ENCODE assay signal across 20 cellular contexts in the genomic region with DNA sequence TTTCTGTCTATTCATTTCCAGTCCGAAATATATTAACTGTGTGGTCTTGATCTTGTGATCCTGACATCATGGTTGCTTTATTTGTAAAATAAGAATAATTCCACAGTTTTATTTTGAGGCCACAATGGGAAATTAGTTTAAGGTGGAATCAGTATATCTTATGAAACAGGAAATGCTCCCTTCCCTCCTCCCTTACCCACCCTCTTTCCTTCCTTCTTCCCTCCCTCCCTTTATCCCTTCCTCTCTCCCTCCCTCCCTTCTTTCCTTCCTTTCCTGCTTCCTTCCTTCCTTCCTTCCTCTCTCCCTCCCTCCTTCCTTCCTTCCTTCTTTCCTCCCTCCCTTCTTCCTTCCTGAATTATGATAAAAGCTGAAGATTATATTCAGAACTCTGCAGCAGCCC.
"Had no signal": no experiment of that assay in that cellular context is flagged by ENCODE, and none has a peak within 500 bp of the region (broad histone marks: within the 10 kb centered on the region; RNA-seq: fewer than 3 reads in every experiment).

No MANE protein-coding gene starts in this region.

- H3K4me3 ChIP-seq: MG63 had no signal

- H3K9me3 ChIP-seq: MG63 had no signal

- ATAC-seq: Panc1, PC-3, SK-N-SH treated with all-trans-retinoic acid at 6 μM for 48 hours had no signal

- H3K36me3 ChIP-seq: MG63 had no signal

- DNase-seq: Karpas-422; KG1; MG63; NCI-H1092; NCI-H1105 treated with DMSO at 0.1 percent for 48 hours; NCI-H1417 treated with DMSO at 0.1 percent for 48 hours; NCI-H146; NCI-H1694 treated with DMSO at 0.1 percent for 48 hours; NCI-H1930; NCI-H2081; NCI-H2107; NCI-H2227 treated with DMSO at 0.1 percent for 48 hours; NCI-H526 treated with DMSO at 0.1 percent for 48 hours; NCI-H774; NK-92 treated with Interleukin-12 subunit alpha and Interleukin-12 subunit beta, amount 100 ng/mL, for 24 hours; PC-3; SHP77 had no signal

- H3K27ac ChIP-seq: RWPE1 had no signal

- H3K27me3 ChIP-seq: MG63 had no signal
